In the genomic region with DNA sequence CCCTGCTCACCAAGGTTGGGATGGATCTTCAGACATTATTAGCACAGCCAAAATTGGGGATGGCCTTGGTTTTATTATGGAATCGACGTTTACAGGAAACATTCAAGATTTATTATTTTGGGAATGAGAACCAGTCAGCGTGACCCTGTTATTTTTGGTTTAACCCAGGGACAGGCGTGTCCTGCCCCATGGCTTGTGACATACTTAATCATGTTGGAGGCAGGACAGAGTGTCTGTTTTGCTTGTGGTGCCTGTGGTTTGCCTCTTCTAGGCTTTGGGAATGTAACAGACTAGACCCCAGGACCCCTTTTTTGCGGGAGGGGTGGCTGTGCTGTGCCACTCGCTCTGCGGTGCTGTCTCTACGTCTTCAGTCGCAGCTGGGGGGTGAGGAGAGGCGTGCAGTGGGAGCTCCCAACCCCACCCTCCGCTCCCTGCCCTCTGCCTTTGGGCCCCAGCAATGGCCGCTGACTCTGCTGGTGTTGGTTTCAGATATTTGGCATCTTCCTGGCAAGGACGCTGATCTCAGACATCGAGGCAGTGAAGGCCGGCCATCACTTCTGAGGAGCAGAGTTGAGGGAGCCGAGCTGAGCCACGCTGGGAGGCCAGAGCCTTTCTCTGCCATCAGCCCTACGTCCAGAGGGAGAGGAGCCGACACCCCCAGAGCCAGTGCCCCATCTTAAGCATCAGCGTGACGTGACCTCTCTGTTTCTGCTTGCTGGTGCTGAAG, we compare ENCODE assay signal across 16 cellular contexts. TPM values are rescaled to one million over a fixed set of nuclear protein-coding genes. Genes with fewer than 3 reads are reported as not detected.
DNase-seq lines count a peak whose midpoint lies in the region; ATAC-seq and TF ChIP-seq lines count a peak whose summit lies in the region.
"Had no signal": no experiment of that assay in that cellular context is flagged by ENCODE, and none has a peak within 500 bp of the region (broad histone marks: within the 10 kb centered on the region; RNA-seq: fewer than 3 reads in every experiment).

No MANE protein-coding gene starts in this region.

- H3K9ac ChIP-seq in Karpas-422 (ENCODE audit: low read length), result no peak overlapping the region

- H3K4me3 ChIP-seq in osteoblast (ENCODE audit: insufficient read depth, low read length) (no peak overlapping the region), WERI-Rb-1 (ENCODE audit: low read depth, low read length) (no peak overlapping the region), Karpas-422 (ENCODE audit: low read length) (no peak overlapping the region), prostate gland (no peak overlapping the region)
- H3K4me3 ChIP-seq: Peyer's patch had no signal

- H3K9me2 ChIP-seq in Karpas-422 (replicated peaks; ENCODE audit: insufficient read depth, low read length), result no peaks in the 10 kb centered on the region

- TF ChIP-seq CTCF in glutamatergic neuron (IDR thresholded peaks at IDR 0.05; ENCODE audit: partially characterized antibody, unreplicated experiment), result no peak
- no peak for TF ChIP-seq CTCF in osteoblast (IDR thresholded peaks at IDR 0.05; ENCODE audit: extremely low read depth, low read depth, low read length)
- TF ChIP-seq CTCF in WERI-Rb-1 (IDR thresholded peaks at IDR 0.05; ENCODE audit: low read depth, low read length), result no peak
- TF ChIP-seq CTCF in prostate gland (IDR thresholded peaks at IDR 0.05), result no peak

- H3K36me3 ChIP-seq in osteoblast (ENCODE audit: insufficient read depth, low read length), result peaks cover 18% of the 10 kb centered on the region
- H3K36me3 ChIP-seq in WERI-Rb-1, result peaks cover 60% of the 10 kb centered on the region
- H3K36me3 ChIP-seq in Karpas-422 (ENCODE audit: insufficient read depth, low read length), result no peaks in the 10 kb centered on the region
- H3K36me3 ChIP-seq in prostate gland, result peaks cover 0 to 36% of the 10 kb centered on the region in 2 donors

- H3K4me1 ChIP-seq in osteoblast (ENCODE audit: insufficient read depth, low read length) (no peaks in the 10 kb centered on the region), Karpas-422 (ENCODE audit: low read length) (no peaks in the 10 kb centered on the region), prostate gland (replicated peaks) (no peaks in the 10 kb centered on the region)
- H3K4me1 ChIP-seq: Peyer's patch had no signal

- ATAC-seq in left cardiac atrium (no peak), GM21360 (IDR thresholded peaks at IDR 0.05; ENCODE audit: unreplicated experiment) (no peak)

- peak; percentile 38 for DNase-seq in cardiac septum (ENCODE audit: low spot score)
- no peak for DNase-seq in left cardiac atrium
- peak; percentile 4 for DNase-seq in glutamatergic neuron
- peak; percentile 69 for DNase-seq in osteoblast (ENCODE audit: insufficient read length, low spot score, missing footprints)
- DNase-seq in WERI-Rb-1, result no peak
- no peak for DNase-seq in Karpas-422
- no peak for DNase-seq in prostate gland (ENCODE audit: low spot score)
- DNase-seq: activated CD4-positive, alpha-beta T cell treated with anti-CD3 and anti-CD28 coated beads, Interleukin-2, amount 50 U/mL, for 48 hours; DMS79 treated with DMSO at 0.1 percent for 48 hours; foreskin melanocyte; IMR-90; NCI-H1436; NCI-H510A; stimulated activated CD4-positive, alpha-beta T cell treated with anti-CD3 and anti-CD28 coated beads, Interleukin-12 subunit alpha, Interleukin-12 subunit beta, amount 100 ng/mL, for 4 hours had no signal

- no peak overlapping the region for H3K27ac Mint-ChIP-seq in glutamatergic neuron (ENCODE audit: unreplicated experiment)

- no peak for TF ChIP-seq POLR2A in prostate gland (IDR thresholded peaks at IDR 0.05)

- peaks cover 25% of the 10 kb centered on the region for H3K4me1 Mint-ChIP-seq in glutamatergic neuron (ENCODE audit: low read depth, unreplicated experiment)

- H3K9me3 Mint-ChIP-seq in glutamatergic neuron (ENCODE audit: unreplicated experiment), result peaks cover 11% of the 10 kb centered on the region

- H3K9me3 ChIP-seq in osteoblast (ENCODE audit: low read depth, low read length), result no peaks in the 10 kb centered on the region
- no peaks in the 10 kb centered on the region for H3K9me3 ChIP-seq in WERI-Rb-1 (ENCODE audit: severe bottlenecking)
- no peaks in the 10 kb centered on the region for H3K9me3 ChIP-seq in Karpas-422 (ENCODE audit: low read length)
- H3K9me3 ChIP-seq in prostate gland, result no peaks in the 10 kb centered on the region
- H3K9me3 ChIP-seq: Peyer's patch had no signal

- H3K27me3 ChIP-seq in osteoblast (ENCODE audit: insufficient read depth, low read length) (no peaks in the 10 kb centered on the region), WERI-Rb-1 (ENCODE audit: insufficient read depth, low read depth, severe bottlenecking) (no peaks in the 10 kb centered on the region), Karpas-422 (ENCODE audit: low read length) (no peaks in the 10 kb centered on the region), prostate gland (replicated peaks; ENCODE audit: insufficient read depth) (no peaks in the 10 kb centered on the region)
- H3K27me3 ChIP-seq: Peyer's patch had no signal

- H3K4me3 Mint-ChIP-seq in glutamatergic neuron (ENCODE audit: unreplicated experiment), result no peak overlapping the region

- H4K20me1 ChIP-seq in osteoblast (ENCODE audit: insufficient read depth, low read length) (no peaks in the 10 kb centered on the region), Karpas-422 (ENCODE audit: insufficient read depth, low read depth, low read length) (no peaks in the 10 kb centered on the region)

- H3K4me2 ChIP-seq in osteoblast (ENCODE audit: insufficient read depth, low read length) (no peak overlapping the region), Karpas-422 (ENCODE audit: low read depth, low read length, poor library complexity, severe bottlenecking) (no peak overlapping the region)

- H3K36me3 Mint-ChIP-seq in glutamatergic neuron (ENCODE audit: unreplicated experiment), result peaks cover 13% of the 10 kb centered on the region

- H3K27ac ChIP-seq in osteoblast (ENCODE audit: low read depth, low read length) (no peak overlapping the region), WERI-Rb-1 (no peak overlapping the region), Karpas-422 (ENCODE audit: low read length) (no peak overlapping the region), prostate gland (no peak overlapping the region)
- H3K27ac ChIP-seq: Peyer's patch had no signal

- H3K79me2 ChIP-seq in osteoblast (ENCODE audit: insufficient read depth, low read length) (no peaks in the 10 kb centered on the region), Karpas-422 (ENCODE audit: low read length) (no peaks in the 10 kb centered on the region)

- peaks cover 21% of the 10 kb centered on the region for H3K27me3 Mint-ChIP-seq in glutamatergic neuron (ENCODE audit: unreplicated experiment)

- H2AFZ ChIP-seq in osteoblast (ENCODE audit: low read length) (no peak overlapping the region), Karpas-422 (ENCODE audit: low read length) (no peak overlapping the region)

- WGBS in prostate gland, result 85% methylated on average over 21 of the region's 21 CpGs

- intact Hi-C loops in cardiac septum (cut with DNase I), result no loop called here
- intact Hi-C loops in left cardiac atrium (cut with DNase I), result no loop called here
- intact Hi-C loops in prostate gland (cut with DNase I), result no loop called here

RNA-seq across cellular contexts. Expression of gene SH2D4B, which starts 20.1 kb away (rescaled TPM):
- total RNA-seq in cardiac septum (not detected), left cardiac atrium (under 1 TPM in 1 of 2 donors, not detected in 1; 0.05 TPM), glutamatergic neuron (ENCODE audit: unreplicated experiment) (0.12 TPM), osteoblast (under 0.01 TPM in 1 of 2 replicates, not detected in the other), prostate gland (under 1 TPM in 1 of 2 donors, not detected in 1; 0.40 TPM)
- total RNA-seq in Karpas-422 (2014; rRNA removed; shearing (Covaris generic); ENCODE audit: low replicate concordance), result 0.07 TPM in 1 of 2 replicates, not detected in the other
- total RNA-seq: IMR-90, Peyer's patch had no signal

Comparison
In these comparisons a context has a peak if more than half of its experiments do, and no peak if none do; other contexts are left out.
1. DNase-seq: peak in cardiac septum (single experiment), glutamatergic neuron (single experiment) and osteoblast (single experiment); none in left cardiac atrium (single experiment), WERI-Rb-1 (single experiment), Karpas-422 (single experiment) and prostate gland (single experiment).